24 cellular contexts compared by ENCODE assay signal in the genomic region with DNA sequence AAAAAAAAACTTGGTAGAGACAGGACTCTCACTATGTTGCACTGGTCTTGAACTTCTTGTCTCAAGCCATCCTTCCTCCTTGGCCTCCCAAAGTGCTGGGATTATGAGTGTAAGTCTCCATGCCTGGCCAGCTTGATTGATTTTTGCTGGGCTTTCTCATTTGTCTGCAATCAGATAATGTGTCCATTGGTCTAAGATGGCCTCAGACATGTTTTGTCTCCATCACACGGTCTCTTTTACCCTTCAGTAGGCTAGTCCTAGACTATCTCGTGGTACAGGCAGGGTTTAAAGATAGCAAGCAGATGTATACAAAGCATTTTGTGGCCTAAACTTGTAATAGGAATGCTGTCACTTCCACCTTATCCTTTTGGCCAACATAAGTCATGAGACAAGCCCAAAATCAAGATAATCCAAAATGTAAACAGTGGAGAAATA.
"Had no signal": no experiment of that assay in that cellular context is flagged by ENCODE, and none has a peak within 500 bp of the region (broad histone marks: within the 10 kb centered on the region; RNA-seq: fewer than 3 reads in every experiment).

No MANE protein-coding gene starts in this region.

- H3K4me2 ChIP-seq: neural progenitor cell had no signal

- H3K4me1 ChIP-seq: neural progenitor cell, parathyroid adenoma, right lobe of liver, sigmoid colon, stomach, thyroid gland, tibial nerve, upper lobe of left lung, uterus had no signal

- H3K9ac ChIP-seq: neural progenitor cell, parathyroid adenoma had no signal

- H3K4me3 ChIP-seq: neural progenitor cell, ovary, right lobe of liver, sigmoid colon, stomach, thoracic aorta, thyroid gland, tibial nerve, upper lobe of left lung, uterus had no signal

- H3K27ac ChIP-seq: neural progenitor cell, ovary, parathyroid adenoma, right lobe of liver, sigmoid colon, stomach, thoracic aorta, thyroid gland, tibial nerve, upper lobe of left lung, uterus had no signal

- H3K9me3 ChIP-seq: ovary, right lobe of liver, sigmoid colon, stomach, thoracic aorta, thyroid gland, upper lobe of left lung, uterus had no signal

- H3K79me2 ChIP-seq: parathyroid adenoma had no signal

- H3K27me3 ChIP-seq: neural progenitor cell, ovary, right lobe of liver, sigmoid colon, stomach, thyroid gland, tibial nerve, upper lobe of left lung, uterus had no signal

- DNase-seq: naive thymus-derived CD4-positive, alpha-beta T cell; natural killer cell; occipital lobe; ovary; posterior cingulate gyrus; right cardiac atrium; right lobe of liver; sigmoid colon; small intestine; stimulated activated CD4-positive, alpha-beta T cell treated with anti-CD3 and anti-CD28 coated beads, Interleukin-15, amount 100 ng/mL, for 24 hours; stimulated activated CD4-positive, alpha-beta T cell treated with anti-CD3 and anti-CD28 coated beads, Interleukin-2, amount 100 ng/mL, for 24 hours; stimulated activated CD4-positive, alpha-beta T cell treated with anti-CD3 and anti-CD28 coated beads, Interleukin-2, amount 100 ng/mL, for 48 hours; stimulated activated CD4-positive, alpha-beta T cell treated with anti-CD3 and anti-CD28 coated beads, Interleukin-4, amount 100 ng/mL, for 24 hours; stimulated activated naive B cell treated with anti-CD40 and anti-IgM and Interleukin-4, amounts not matched to agents 10 μg/mL and 1 μg/mL and 100 μg/mL, for 72 hours; stimulated activated naive CD4-positive, alpha-beta T cell treated with Interleukin-2 at 50 U/mL for 16 hours; stomach; thyroid gland; trophoblast cell; upper lobe of left lung; uterus had no signal

- H3K36me3 ChIP-seq: neural progenitor cell, ovary, right lobe of liver, sigmoid colon, stomach, thoracic aorta, thyroid gland, tibial nerve, upper lobe of left lung, uterus had no signal

- H2AFZ ChIP-seq: neural progenitor cell, parathyroid adenoma had no signal
